Comparison of ENCODE assay signal across 8 cellular contexts in genomic region chr16:84718-85452, GRCh38. TPM values are rescaled to one million over a fixed set of nuclear protein-coding genes. Genes with fewer than 3 reads are reported as not detected.
DNase-seq lines count a peak whose midpoint lies in the region; ATAC-seq and TF ChIP-seq lines count a peak whose summit lies in the region.

No MANE protein-coding gene starts in this region.

- no peaks in the 10 kb centered on the region for H3K4me1 ChIP-seq in Caco-2
- peaks cover 28% of the 10 kb centered on the region for H3K4me1 ChIP-seq in upper lobe of right lung

- POLR2A ChIA-PET in Caco-2 (lab: Charles Lee), result no interaction called here
- POLR2A ChIA-PET in activated CD4-positive, alpha-beta memory T cell treated with anti-CD3 and anti-CD28 coated beads, Interleukin-2, amount 10 ng/mL, durations not matched to agents 7 days and 5 days (lab: Charles Lee), result interaction anchor here (0.6 to 2.6 kb wide), 6 partner anchors 9 to 296 kb away, joined by 3 to 7 read pairs (median 4); partner anchors contain the start of genes POLR3K and SNRNP25

- intact Hi-C loops in Caco-2 (cut with micrococcal nuclease; ENCODE audit: unreplicated experiment), result no loop called here
- intact Hi-C loops in upper lobe of right lung (cut with DNase I), result no loop called here

- CTCF ChIA-PET in Caco-2 (lab: Charles Lee), result interaction anchor here (1.1 kb wide), 1 partner anchor 12 kb away, joined by 5 read pairs; no protein-coding TSS in a partner anchor
- CTCF ChIA-PET in activated CD4-positive, alpha-beta memory T cell treated with anti-CD3 and anti-CD28 coated beads, Interleukin-2, amount 10 ng/mL, durations not matched to agents 7 days and 5 days (lab: Charles Lee), result interaction anchor here (0.7 to 3.8 kb wide), 4 partner anchors 8 to 22 kb away, joined by 3 to 16 read pairs (median 6); no protein-coding TSS in a partner anchor

- H3K27ac Mint-ChIP-seq in Caco-2 (ENCODE audit: unreplicated experiment), result peak overlapping the region; percentile 72
- H3K27ac Mint-ChIP-seq in activated CD4-positive, alpha-beta memory T cell treated with anti-CD3 and anti-CD28 coated beads, Interleukin-2, amount 10 ng/mL, durations not matched to agents 7 days and 5 days, result peak overlapping the region; percentile 89

- H3K9me3 Mint-ChIP-seq in Caco-2 (ENCODE audit: unreplicated experiment), result no peaks in the 10 kb centered on the region
- H3K9me3 Mint-ChIP-seq in activated CD4-positive, alpha-beta memory T cell treated with anti-CD3 and anti-CD28 coated beads, Interleukin-2, amount 10 ng/mL, durations not matched to agents 7 days and 5 days, result no peaks in the 10 kb centered on the region

- peak overlapping the region; percentile 79 for H3K27ac ChIP-seq in upper lobe of right lung

- H3K4me1 Mint-ChIP-seq in Caco-2 (ENCODE audit: low read depth, unreplicated experiment), result no peaks in the 10 kb centered on the region
- H3K4me1 Mint-ChIP-seq in activated CD4-positive, alpha-beta memory T cell treated with anti-CD3 and anti-CD28 coated beads, Interleukin-2, amount 10 ng/mL, durations not matched to agents 7 days and 5 days, result peaks cover 24% of the 10 kb centered on the region

- no peaks in the 10 kb centered on the region for H3K27me3 Mint-ChIP-seq in Caco-2 (ENCODE audit: insufficient read depth, unreplicated experiment)
- no peaks in the 10 kb centered on the region for H3K27me3 Mint-ChIP-seq in activated CD4-positive, alpha-beta memory T cell treated with anti-CD3 and anti-CD28 coated beads, Interleukin-2, amount 10 ng/mL, durations not matched to agents 7 days and 5 days

- no peaks in the 10 kb centered on the region for H3K9me3 ChIP-seq in Caco-2
- H3K9me3 ChIP-seq in upper lobe of right lung, result no peaks in the 10 kb centered on the region

- H3K27me3 ChIP-seq in Caco-2 (replicated peaks; ENCODE audit: control insufficient read depth, insufficient read depth, low read length) (no peaks in the 10 kb centered on the region), upper lobe of right lung (no peaks in the 10 kb centered on the region)

- no peak for TF ChIP-seq CTCF in Caco-2 (IDR thresholded peaks at IDR 0.05; ENCODE audit: insufficient read depth in 1 of 2, low read depth in 1 of 2, low read length in 1 of 2, severe bottlenecking in 1 of 2, unreplicated experiment in 1 of 2)
- no peak for TF ChIP-seq CTCF in upper lobe of right lung (IDR thresholded peaks at IDR 0.05)

- BruUV-seq in Caco-2 (replicated peaks; lab: Mats Ljungman, UMichigan), result no TSS peak

- ATAC-seq in GM21576 (IDR thresholded peaks at IDR 0.05; ENCODE audit: unreplicated experiment) (peak; percentile 60), upper lobe of right lung (peak; percentile 82), HG03045 (IDR thresholded peaks at IDR 0.05; ENCODE audit: unreplicated experiment) (no peak)

- no peak overlapping the region for H3K4me3 Mint-ChIP-seq in Caco-2 (ENCODE audit: unreplicated experiment)
- no peak overlapping the region for H3K4me3 Mint-ChIP-seq in activated CD4-positive, alpha-beta memory T cell treated with anti-CD3 and anti-CD28 coated beads, Interleukin-2, amount 10 ng/mL, durations not matched to agents 7 days and 5 days

- H3K36me3 ChIP-seq in Caco-2 (ENCODE audit: control insufficient read depth, insufficient read depth, low read length) (no peaks in the 10 kb centered on the region; the same call in none of the 2 replicates), upper lobe of right lung (peaks cover 52% of the 10 kb centered on the region)

- H3K4me3 ChIP-seq in Caco-2 (ENCODE audit: low read depth, low read length) (no peak overlapping the region), upper lobe of right lung (no peak overlapping the region)

- H3K36me3 Mint-ChIP-seq in Caco-2 (ENCODE audit: insufficient read depth, unreplicated experiment), result peaks cover 60% of the 10 kb centered on the region
- H3K36me3 Mint-ChIP-seq in activated CD4-positive, alpha-beta memory T cell treated with anti-CD3 and anti-CD28 coated beads, Interleukin-2, amount 10 ng/mL, durations not matched to agents 7 days and 5 days (ENCODE audit: low read depth), result peaks cover 19% of the 10 kb centered on the region

- no peak for DNase-seq in Caco-2
- peak; percentile 82 for DNase-seq in NAMALWA (ENCODE audit: low spot score)
- peak; percentile 70 for DNase-seq in activated CD4-positive, alpha-beta memory T cell treated with anti-CD3 and anti-CD28 coated beads, Interleukin-2, amount 10 ng/mL, durations not matched to agents 7 days and 5 days
- peak; percentile 82 for DNase-seq in epidermal melanocyte (ENCODE audit: insufficient read length, low spot score)
- DNase-seq in non-pigmented ciliary epithelial cell (ENCODE audit: low read depth), result peak; percentile 83
- DNase-seq in upper lobe of right lung, result peak; percentile 77

RNA-seq across cellular contexts. Expression of gene MPG, which starts 6.9 kb away (rescaled TPM):
- total RNA-seq in Caco-2 (2022) (39.1 and 41.1 TPM in 2 replicates), upper lobe of right lung (42.5 TPM)
- total RNA-seq in activated CD4-positive, alpha-beta memory T cell treated with anti-CD3 and anti-CD28 coated beads, Interleukin-2, amount 10 ng/mL, durations not matched to agents 7 days and 5 days, result 10 to 100 TPM; 59.9 to 64.3 TPM

RNA-seq across cellular contexts. Expression of gene RHBDF1, which starts 12.5 kb away (rescaled TPM):
- total RNA-seq in Caco-2 (2022), result 62.3 and 65.8 TPM in 2 replicates
- total RNA-seq in activated CD4-positive, alpha-beta memory T cell treated with anti-CD3 and anti-CD28 coated beads, Interleukin-2, amount 10 ng/mL, durations not matched to agents 7 days and 5 days, result under 1 TPM; 0.18 to 0.23 TPM
- 48.4 TPM for total RNA-seq in upper lobe of right lung

RNA-seq across cellular contexts. Expression of gene SNRNP25, which starts 31.3 kb away (rescaled TPM):
- total RNA-seq in Caco-2 (2022) (57.1 and 60.7 TPM in 2 replicates), upper lobe of right lung (11.6 TPM)
- 10 to 100 TPM; 29.7 to 33.4 TPM for total RNA-seq in activated CD4-positive, alpha-beta memory T cell treated with anti-CD3 and anti-CD28 coated beads, Interleukin-2, amount 10 ng/mL, durations not matched to agents 7 days and 5 days

RNA-seq across cellular contexts. Expression of gene POLR3K, which starts 31.5 kb away (rescaled TPM):
- total RNA-seq in Caco-2 (2022) (29.3 and 32.4 TPM in 2 replicates), upper lobe of right lung (12.0 TPM)
- 10 to 100 TPM; 27.6 to 31.1 TPM for total RNA-seq in activated CD4-positive, alpha-beta memory T cell treated with anti-CD3 and anti-CD28 coated beads, Interleukin-2, amount 10 ng/mL, durations not matched to agents 7 days and 5 days

RNA-seq across cellular contexts. Expression of gene NPRL3, which starts 53.6 kb away (rescaled TPM):
- total RNA-seq in Caco-2 (2022), result 47.2 and 54.0 TPM in 2 replicates
- total RNA-seq in activated CD4-positive, alpha-beta memory T cell treated with anti-CD3 and anti-CD28 coated beads, Interleukin-2, amount 10 ng/mL, durations not matched to agents 7 days and 5 days, result 10 to 100 TPM; 31.9 to 33.4 TPM
- 30.6 TPM for total RNA-seq in upper lobe of right lung

Comparison
In these comparisons a context has a peak if more than half of its experiments do, and no peak if none do; other contexts are left out.
1. DNase-seq: peak in NAMALWA (single experiment), activated CD4-positive, alpha-beta memory T cell treated with anti-CD3 and anti-CD28 coated beads, Interleukin-2, amount 10 ng/mL, durations not matched to agents 7 days and 5 days (single experiment), epidermal melanocyte (single experiment), non-pigmented ciliary epithelial cell (single experiment) and upper lobe of right lung (single experiment); none in Caco-2 (0 of 2).
2. RNA of gene RHBDF1, which starts 12.5 kb away (total RNA-seq): 62.3 to 65.8 TPM in Caco-2 and 48.4 TPM in upper lobe of right lung (single experiment); 0.18 to 0.23 TPM in activated CD4-positive, alpha-beta memory T cell treated with anti-CD3 and anti-CD28 coated beads, Interleukin-2, amount 10 ng/mL, durations not matched to agents 7 days and 5 days; every median in the first group is over 10 times any median in the second.